Comparison of ENCODE assay signal across 11 cellular contexts in the genomic region with DNA sequence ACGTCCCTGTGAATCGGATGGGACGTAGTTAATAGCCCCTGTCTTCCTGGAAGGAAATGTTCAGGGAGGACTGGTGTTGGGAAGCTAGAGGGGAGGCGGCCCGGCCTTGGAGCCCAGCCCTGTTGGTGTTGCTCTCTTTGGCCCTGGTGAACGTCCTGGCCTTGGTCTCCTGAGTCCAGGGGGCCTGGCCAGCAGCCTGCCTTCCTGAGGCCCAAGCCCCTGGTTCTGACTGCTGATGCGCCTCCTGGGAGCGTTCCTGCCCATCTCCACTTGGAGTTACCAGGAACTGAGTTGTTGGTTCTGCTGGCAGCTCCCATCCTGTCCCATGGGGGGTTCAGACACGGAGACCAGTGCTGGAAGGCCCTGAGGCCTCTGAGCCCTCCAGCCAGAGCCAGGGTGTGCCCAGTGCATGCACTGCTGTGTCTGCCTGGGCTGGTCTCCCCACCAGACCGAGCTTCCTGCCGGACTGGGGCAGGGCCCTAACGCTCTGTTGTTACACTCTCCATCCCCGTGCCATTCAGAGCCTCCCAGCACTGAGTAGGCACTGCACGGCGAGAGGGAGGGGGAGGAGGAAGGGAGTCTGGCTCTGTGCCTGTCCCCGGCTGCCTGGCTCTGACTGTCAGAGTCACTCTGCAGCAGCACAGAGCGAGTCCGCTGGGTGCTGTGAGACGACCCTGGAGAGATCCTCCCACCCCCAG.
DNase-seq lines count a peak whose midpoint lies in the region; ATAC-seq and TF ChIP-seq lines count a peak whose summit lies in the region.
"Had no signal": no experiment of that assay in that cellular context is flagged by ENCODE, and none has a peak within 500 bp of the region (broad histone marks: within the 10 kb centered on the region; RNA-seq: fewer than 3 reads in every experiment).

No MANE protein-coding gene starts in this region.

- intact Hi-C loops in left lung (cut with DNase I) (no loop called here), spleen (cut with DNase I; ENCODE audit: low total_unique reads) (loop anchor here (5.0 kb wide), 1 partner anchor 44 kb away; no protein-coding TSS in a partner anchor)

- H3K27me3 ChIP-seq in left lung, result no peaks in the 10 kb centered on the region
- H3K27me3 ChIP-seq in spleen (replicated peaks in 1 of 7), result no peaks in the 10 kb centered on the region

- peaks cover 0 to 9% of the 10 kb centered on the region in 2 donors for H3K4me1 ChIP-seq in left lung
- H3K4me1 ChIP-seq in spleen, result peaks cover 8 to 37% (median 25%) of the 10 kb centered on the region in 6 donors
- H3K4me1 ChIP-seq: foreskin keratinocyte had no signal

- in situ Hi-C loops in astrocyte of the spinal cord (cut with HindIII; ENCODE audit: low sequenced_read_pairs), result no loop called here

- DNase-seq in M059J (ENCODE audit: low read depth), result peak; percentile 57
- peak; percentile 35 for DNase-seq in astrocyte of the spinal cord (ENCODE audit: low read depth, low spot score)
- no peak for DNase-seq in left lung
- peak; percentile 87 for DNase-seq in spleen
- DNase-seq in stimulated activated CD4-positive, alpha-beta T cell treated with anti-CD3 and anti-CD28 coated beads, Interleukin-1b, Interleukin-23, amount 100 ng/mL, for 48 hours, result no peak
- DNase-seq: foreskin keratinocyte had no signal

- TF ChIP-seq POLR2A in spleen (IDR thresholded peaks at IDR 0.05), result no peak

- H3K4me3 ChIP-seq in astrocyte of the spinal cord (ENCODE audit: low read depth, low read length) (no peak overlapping the region), left lung (no peak overlapping the region), spleen (no peak overlapping the region)
- H3K4me3 ChIP-seq: K562 had no signal

- H3K36me3 ChIP-seq in left lung, result no peaks in the 10 kb centered on the region
- no peaks in the 10 kb centered on the region for H3K36me3 ChIP-seq in spleen

- H3K9me3 ChIP-seq in left lung, result no peaks in the 10 kb centered on the region
- H3K9me3 ChIP-seq in spleen, result no peaks in the 10 kb centered on the region

- ATAC-seq in left lung, result peak; percentile 54
- no peak for ATAC-seq in GM21423 (IDR thresholded peaks at IDR 0.05; ENCODE audit: unreplicated experiment)
- ATAC-seq in GM21447 (IDR thresholded peaks at IDR 0.05; ENCODE audit: unreplicated experiment), result no peak
- ATAC-seq in GM21515 (IDR thresholded peaks at IDR 0.05; ENCODE audit: unreplicated experiment), result no peak
- ATAC-seq: foreskin keratinocyte, HCT116, K562 had no signal

- 54 to 83% (median 66%) methylated on average over 16 to 19 of the region's 19 CpGs for WGBS in spleen, 5 donors

- peak overlapping the region; percentile 36 to 48 for H3K27ac ChIP-seq in left lung
- peak overlapping the region; percentile 41 to 83 (median 72) for H3K27ac ChIP-seq in spleen
- H3K27ac ChIP-seq: foreskin keratinocyte had no signal

- TF ChIP-seq CTCF in astrocyte of the spinal cord (IDR thresholded peaks at IDR 0.05; ENCODE audit: low read depth, low read length) (no peak), left lung (IDR thresholded peaks at IDR 0.05) (no peak), spleen (IDR thresholded peaks at IDR 0.05 in 8 of 11, conservative IDR thresholded peaks at IDR 0.05 in 3 of 11) (no peak)

Comparison
In these comparisons a context has a peak if more than half of its experiments do, and no peak if none do; other contexts are left out.
1. DNase-seq: peak in M059J (single experiment), astrocyte of the spinal cord (single experiment) and spleen (single experiment); none in left lung (0 of 2) and stimulated activated CD4-positive, alpha-beta T cell treated with anti-CD3 and anti-CD28 coated beads, Interleukin-1b, Interleukin-23, amount 100 ng/mL, for 48 hours (single experiment).